ENCODE assay signal across 14 cellular contexts in genomic region chr2:136324966-136325365, GRCh38.
A peak's percentile ranks its signal among the peaks of the same experiment; 100 is the strongest.
DNase-seq lines count a peak whose midpoint lies in the region; ATAC-seq and TF ChIP-seq lines count a peak whose summit lies in the region.
"Had no signal": no experiment of that assay in that cellular context is flagged by ENCODE, and none has a peak within 500 bp of the region (broad histone marks: within the 10 kb centered on the region; RNA-seq: fewer than 3 reads in every experiment).

No MANE protein-coding gene starts in this region.

- no peak for DNase-seq in CD4-positive, alpha-beta memory T cell
- DNase-seq in Karpas-422, result no peak
- DNase-seq in T-helper 17 cell, result no peak
- no peak for DNase-seq in mesendoderm
- DNase-seq in type B pancreatic cell (ENCODE audit: extremely low spot score, unreplicated experiment), result no peak
- no peak for DNase-seq in NCI-H2196 treated with DMSO at 0.1 percent for 48 hours (lab: John Stamatoyannopoulos, UW; ENCODE audit: unreplicated experiment)
- DNase-seq in head of caudate nucleus, result no peak
- DNase-seq: activated CD4-positive, CD25-positive, alpha-beta regulatory T cell; activated T-cell treated with anti-CD3 and anti-CD28 coated beads, Interleukin-2, amount 50 U/mL, for 1 hour; erythroblast; NCI-H2081; upper lobe of left lung had no signal

- CTCF ChIA-PET in CD4-positive, alpha-beta memory T cell (lab: Charles Lee; ENCODE audit: partially characterized antibody), result no interaction called here

- H4K5ac ChIP-seq in mesendoderm (ENCODE audit: low read length), result no peak overlapping the region

- H3K56ac ChIP-seq in mesendoderm (ENCODE audit: low read length), result no peak overlapping the region

- H3K27me3 ChIP-seq in CD4-positive, alpha-beta memory T cell (ENCODE audit: insufficient read depth, low read length), result no peaks in the 10 kb centered on the region
- H3K27me3 ChIP-seq in Karpas-422 (ENCODE audit: low read length) (no peaks in the 10 kb centered on the region), mesendoderm (ENCODE audit: insufficient read depth, low read length, poor library complexity) (no peaks in the 10 kb centered on the region)
- H3K27me3 ChIP-seq: SJSA1, upper lobe of left lung had no signal

- H3K4ac ChIP-seq in mesendoderm (ENCODE audit: low read depth, low read length), result no peak overlapping the region

- no peak overlapping the region for H3K27ac ChIP-seq in CD4-positive, alpha-beta memory T cell (ENCODE audit: low read depth, low read length)
- H3K27ac ChIP-seq in Karpas-422 (ENCODE audit: low read length) (no peak overlapping the region), mesendoderm (ENCODE audit: low read depth, low read length) (no peak overlapping the region)
- H3K27ac ChIP-seq: KMS-11, SJSA1 had no signal

- H3K79me2 ChIP-seq in Karpas-422 (ENCODE audit: low read length), result no peaks in the 10 kb centered on the region
- no peaks in the 10 kb centered on the region for H3K79me2 ChIP-seq in mesendoderm (ENCODE audit: control insufficient read depth, insufficient read depth, low read length)

- peaks cover 0 to 3% (median 0%) of the 10 kb centered on the region in 8 donors for H3K9me3 Mint-ChIP-seq in CD4-positive, alpha-beta memory T cell
- peaks cover 4% of the 10 kb centered on the region for H3K9me3 Mint-ChIP-seq in type B pancreatic cell

- H3K18ac ChIP-seq in mesendoderm (ENCODE audit: low read length), result no peak overlapping the region

- H2AK5ac ChIP-seq in mesendoderm (ENCODE audit: low read length), result peak overlapping the region; percentile 77

- peak overlapping the region in 1 of 2 donors; percentile 38 for H3K4me3 ChIP-seq in CD4-positive, alpha-beta memory T cell (ENCODE audit: low read length in 2 of 2)
- H3K4me3 ChIP-seq in Karpas-422 (ENCODE audit: low read length), result no peak overlapping the region
- H3K4me3 ChIP-seq in mesendoderm (ENCODE audit: low read length), result no peak overlapping the region
- H3K4me3 ChIP-seq: SJSA1, upper lobe of left lung had no signal

- H3K27ac Mint-ChIP-seq in CD4-positive, alpha-beta memory T cell, result peak overlapping the region; percentile 63 to 93 (median 79)
- peak overlapping the region; percentile 100 for H3K27ac Mint-ChIP-seq in T-helper 17 cell
- H3K27ac Mint-ChIP-seq in type B pancreatic cell, result no peak overlapping the region

- H2AFZ ChIP-seq in Karpas-422 (ENCODE audit: low read length), result no peak overlapping the region

- H3K4me3 Mint-ChIP-seq in CD4-positive, alpha-beta memory T cell, result peak overlapping the region in 5 of 8 donors; percentile 73 to 86 (median 82)
- peak overlapping the region; percentile 82 for H3K4me3 Mint-ChIP-seq in T-helper 17 cell
- no peak overlapping the region for H3K4me3 Mint-ChIP-seq in type B pancreatic cell

- H4K8ac ChIP-seq in mesendoderm (ENCODE audit: low read depth, low read length), result no peak overlapping the region

- TF ChIP-seq CTCF in type B pancreatic cell (conservative IDR thresholded peaks at IDR 0.05), result no peak

- H3K79me1 ChIP-seq in mesendoderm (ENCODE audit: low read length), result no peaks in the 10 kb centered on the region

- no peak overlapping the region for H2BK5ac ChIP-seq in mesendoderm (ENCODE audit: low read length)

- H3K9ac ChIP-seq in Karpas-422 (ENCODE audit: low read length) (no peak overlapping the region), mesendoderm (ENCODE audit: low read length) (no peak overlapping the region)
- H3K9ac ChIP-seq: KMS-11 had no signal

- H4K20me1 ChIP-seq in Karpas-422 (ENCODE audit: insufficient read depth, low read depth, low read length), result no peaks in the 10 kb centered on the region

- H3K4me1 ChIP-seq in CD4-positive, alpha-beta memory T cell (ENCODE audit: insufficient read depth, low read length), result peaks cover 70% of the 10 kb centered on the region
- H3K4me1 ChIP-seq in Karpas-422 (ENCODE audit: low read length), result peaks cover 8% of the 10 kb centered on the region
- peaks cover 12% of the 10 kb centered on the region for H3K4me1 ChIP-seq in mesendoderm (ENCODE audit: control insufficient read depth, low read depth, low read length)

- POLR2A ChIA-PET in CD4-positive, alpha-beta memory T cell (lab: Charles Lee; ENCODE audit: partially characterized antibody), result interaction anchor here (1.6 kb wide), 1 partner anchor 52 kb away, joined by 5 read pairs; no protein-coding TSS in a partner anchor

- intact Hi-C loops in CD4-positive, alpha-beta memory T cell (cut with micrococcal nuclease), result loop anchor here (5.0 kb wide), 3 partner anchors 43 to 378 kb away; no protein-coding TSS in a partner anchor
- intact Hi-C loops in head of caudate nucleus (cut with DNase I), result no loop called here

- H3K36me3 Mint-ChIP-seq in CD4-positive, alpha-beta memory T cell, result no peaks in the 10 kb centered on the region
- H3K36me3 Mint-ChIP-seq in T-helper 17 cell (ENCODE audit: low read depth) (no peaks in the 10 kb centered on the region), type B pancreatic cell (no peaks in the 10 kb centered on the region)

- no peak for ATAC-seq in T-helper 17 cell

- H3K23ac ChIP-seq in mesendoderm (ENCODE audit: low read length), result no peak overlapping the region

- H3K4me1 Mint-ChIP-seq in CD4-positive, alpha-beta memory T cell, result peaks cover 48 to 78% (median 62%) of the 10 kb centered on the region in 4 donors
- H3K4me1 Mint-ChIP-seq in T-helper 17 cell, result peaks cover 54% of the 10 kb centered on the region
- H3K4me1 Mint-ChIP-seq in type B pancreatic cell (ENCODE audit: unreplicated experiment), result peaks cover 6% of the 10 kb centered on the region

- WGBS in mesendoderm (ENCODE audit: extremely low coverage, insufficient coverage, low lambda C conversion rate), result no CpG with 5 or more reads among the region's 3 CpGs

- H3K36me3 ChIP-seq in CD4-positive, alpha-beta memory T cell (ENCODE audit: insufficient read depth, low read length), result no peaks in the 10 kb centered on the region
- H3K36me3 ChIP-seq in Karpas-422 (ENCODE audit: insufficient read depth, low read length) (no peaks in the 10 kb centered on the region), mesendoderm (ENCODE audit: control insufficient read depth, insufficient read depth, low read length) (no peaks in the 10 kb centered on the region)
- H3K36me3 ChIP-seq: SJSA1, upper lobe of left lung had no signal

- no peak overlapping the region for H2BK120ac ChIP-seq in mesendoderm (ENCODE audit: low read depth, low read length)

- H3K9me2 ChIP-seq in Karpas-422 (replicated peaks; ENCODE audit: insufficient read depth, low read length), result no peaks in the 10 kb centered on the region

- H3K9me3 ChIP-seq in CD4-positive, alpha-beta memory T cell (ENCODE audit: control insufficient read depth in 1 of 2, low read length in 2 of 2), result no peaks in the 10 kb centered on the region
- H3K9me3 ChIP-seq in Karpas-422 (ENCODE audit: low read length) (no peaks in the 10 kb centered on the region), T-helper 17 cell (ENCODE audit: control insufficient read depth, low read length, poor library complexity, severe bottlenecking) (no peaks in the 10 kb centered on the region)
- H3K9me3 ChIP-seq: SJSA1, upper lobe of left lung had no signal

- no peaks in the 10 kb centered on the region for H3K27me3 Mint-ChIP-seq in CD4-positive, alpha-beta memory T cell
- H3K27me3 Mint-ChIP-seq in T-helper 17 cell, result no peaks in the 10 kb centered on the region
- H3K27me3 Mint-ChIP-seq in type B pancreatic cell, result peaks cover 16% of the 10 kb centered on the region

- H2BK15ac ChIP-seq in mesendoderm (replicated peaks; ENCODE audit: low read depth), result peak overlapping the region; percentile 23

- H3K4me2 ChIP-seq in Karpas-422 (ENCODE audit: low read depth, low read length, poor library complexity, severe bottlenecking) (peak overlapping the region; percentile 40), mesendoderm (ENCODE audit: low read length) (no peak overlapping the region)
- H3K4me2 ChIP-seq: KMS-11 had no signal
